Comparison of ENCODE assay signal across 1 cellular context in genomic region chrX:133544105-133544504, GRCh38.
TF ChIP-seq lines count a peak whose summit lies in the region.

No MANE protein-coding gene starts in this region.

TF ChIP-seq in HepG2, 621 proteins besides CTCF, POLR2A, EP300 and RAD21 (continued from another document):
- TF ChIP-seq BCLAF1 (IDR thresholded peaks at IDR 0.05) = no peak
- TF ChIP-seq GZF1 (CRISPR knock-in tag; IDR thresholded peaks at IDR 0.05) = no peak
- TF ChIP-seq ELF3 (CRISPR knock-in tag; IDR thresholded peaks at IDR 0.05) = peak; percentile 96
- no peak for TF ChIP-seq ISX (CRISPR knock-in tag; conservative IDR thresholded peaks at IDR 0.05)
- TF ChIP-seq NONO (IDR thresholded peaks at IDR 0.05) = no peak
- TF ChIP-seq NONO (CRISPR knock-in tag; conservative IDR thresholded peaks at IDR 0.05) = no peak
- TF ChIP-seq IRF9 (CRISPR knock-in tag; IDR thresholded peaks at IDR 0.05; ENCODE audit: borderline replicate concordance) = no peak
- 0 out of 2 replicates have a peak, but pooled peaks have one; percentile 27 for TF ChIP-seq MED1 (CRISPR knock-in tag; IDR thresholded peaks at IDR 0.05)
